ENCODE assay signal across 1 cellular context in the genomic region with DNA sequence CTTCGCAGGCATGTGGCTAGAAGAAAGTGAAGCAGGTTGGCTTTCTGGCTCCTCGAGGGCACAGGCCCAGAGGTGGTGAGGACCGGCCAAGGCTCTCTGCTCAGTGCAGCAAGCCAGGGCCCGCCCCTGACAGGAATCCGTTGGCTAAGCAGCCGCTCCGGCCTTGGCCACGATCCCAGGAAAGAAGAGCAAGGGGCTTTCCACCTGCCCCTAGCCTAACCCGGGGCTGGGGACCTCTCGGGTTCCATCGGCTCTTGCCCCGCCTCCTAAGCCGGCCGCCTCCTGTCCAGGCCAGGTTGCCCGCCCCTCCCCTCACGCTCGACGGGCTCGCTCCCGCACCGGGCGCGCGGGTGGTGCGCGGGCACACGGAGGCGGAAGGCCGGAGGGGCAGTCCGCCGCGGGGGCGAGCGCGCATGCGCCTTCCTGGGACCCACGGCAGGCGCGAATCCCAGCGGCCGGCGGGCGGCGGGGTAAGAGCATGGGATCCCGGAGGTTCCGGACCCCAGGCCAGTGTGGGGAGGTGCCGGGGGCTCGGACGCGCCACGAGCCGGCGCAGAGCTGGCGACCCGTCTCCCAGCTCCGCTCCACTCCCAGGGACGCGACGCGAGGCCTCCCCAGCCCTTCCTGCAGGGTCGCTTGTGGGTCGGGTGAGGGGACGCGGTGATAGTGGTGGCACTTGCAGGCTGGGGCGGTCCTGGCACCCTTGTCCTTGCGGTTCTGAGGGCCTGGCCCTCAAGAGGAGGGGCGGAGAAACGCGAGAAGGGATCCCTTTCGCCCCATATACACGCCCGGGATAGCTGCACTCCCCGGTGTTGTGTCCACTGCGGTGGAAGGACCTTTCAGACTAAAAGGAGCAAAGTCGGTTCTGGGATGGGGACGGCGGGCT.
TF ChIP-seq lines count a peak whose summit lies in the region.

TSS of gene ALG6 (plus strand) at position 410 of the 886 bp plus-strand sequence. CDS start 3,351 bp downstream, outside the sequence.

TF ChIP-seq in HepG2, 621 proteins besides CTCF, POLR2A, EP300 and RAD21 (continued from another document and continues in another):
- TF ChIP-seq ZNF280D (CRISPR knock-in tag; IDR thresholded peaks at IDR 0.05): peak; percentile 81
- TF ChIP-seq SMAD1 (CRISPR knock-in tag; IDR thresholded peaks at IDR 0.05; ENCODE audit: borderline replicate concordance, low read depth): no peak
- TF ChIP-seq HOXA7 (CRISPR knock-in tag; IDR thresholded peaks at IDR 0.05): no peak
- TF ChIP-seq, protein P1, sequence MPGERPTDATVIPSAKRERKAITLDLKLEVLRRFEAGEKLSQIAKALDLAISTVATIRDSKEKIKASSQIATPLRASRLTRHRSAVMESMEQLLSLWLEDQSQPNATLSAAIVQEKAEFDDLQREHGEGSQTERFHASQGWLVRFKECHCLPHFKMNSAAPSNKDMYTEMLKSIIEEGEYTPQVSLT (CRISPR knock-in tag; IDR thresholded peaks at IDR 0.05; ENCODE audit: borderline replicate concordance, low read depth): no peak
- TF ChIP-seq BATF2 (CRISPR knock-in tag; IDR thresholded peaks at IDR 0.05): no peak
- TF ChIP-seq ZNF577 (CRISPR knock-in tag; IDR thresholded peaks at IDR 0.05; ENCODE audit: borderline replicate concordance, low read depth): no peak
- TF ChIP-seq, protein P2, sequence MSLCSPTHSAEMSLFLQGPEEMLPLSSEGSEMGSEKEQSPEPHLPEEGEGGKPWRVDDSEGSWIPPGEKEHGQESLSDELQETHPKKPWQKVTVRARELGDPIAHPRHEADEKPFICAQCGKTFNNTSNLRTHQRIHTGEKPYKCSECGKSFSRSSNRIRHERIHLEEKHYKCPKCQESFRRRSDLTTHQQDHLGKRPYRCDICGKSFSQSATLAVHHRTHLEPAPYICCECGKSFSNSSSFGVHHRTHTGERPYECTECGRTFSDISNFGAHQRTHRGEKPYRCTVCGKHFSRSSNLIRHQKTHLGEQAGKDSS (CRISPR knock-in tag; IDR thresholded peaks at IDR 0.05; ENCODE audit: borderline replicate concordance, low read depth): no peak
- no peak for TF ChIP-seq U2AF1 (optimal IDR thresholded peaks at IDR 0.05; ENCODE audit: low read depth, low read length)
- no peak for TF ChIP-seq AKAP8 (CRISPR knock-in tag; IDR thresholded peaks at IDR 0.05)
- TF ChIP-seq TEAD2 (CRISPR knock-in tag; IDR thresholded peaks at IDR 0.05): no peak
- TF ChIP-seq HMGA1 (CRISPR knock-in tag; conservative IDR thresholded peaks at IDR 0.05): no peak
- TF ChIP-seq ZNF674 (CRISPR knock-in tag; IDR thresholded peaks at IDR 0.05; ENCODE audit: low read depth): no peak
- 0 out of 2 replicates have a peak, but pooled peaks have one; percentile 34 for TF ChIP-seq SAFB2 (CRISPR knock-in tag; IDR thresholded peaks at IDR 0.05; ENCODE audit: borderline replicate concordance, low read depth)
- TF ChIP-seq, protein P3, sequence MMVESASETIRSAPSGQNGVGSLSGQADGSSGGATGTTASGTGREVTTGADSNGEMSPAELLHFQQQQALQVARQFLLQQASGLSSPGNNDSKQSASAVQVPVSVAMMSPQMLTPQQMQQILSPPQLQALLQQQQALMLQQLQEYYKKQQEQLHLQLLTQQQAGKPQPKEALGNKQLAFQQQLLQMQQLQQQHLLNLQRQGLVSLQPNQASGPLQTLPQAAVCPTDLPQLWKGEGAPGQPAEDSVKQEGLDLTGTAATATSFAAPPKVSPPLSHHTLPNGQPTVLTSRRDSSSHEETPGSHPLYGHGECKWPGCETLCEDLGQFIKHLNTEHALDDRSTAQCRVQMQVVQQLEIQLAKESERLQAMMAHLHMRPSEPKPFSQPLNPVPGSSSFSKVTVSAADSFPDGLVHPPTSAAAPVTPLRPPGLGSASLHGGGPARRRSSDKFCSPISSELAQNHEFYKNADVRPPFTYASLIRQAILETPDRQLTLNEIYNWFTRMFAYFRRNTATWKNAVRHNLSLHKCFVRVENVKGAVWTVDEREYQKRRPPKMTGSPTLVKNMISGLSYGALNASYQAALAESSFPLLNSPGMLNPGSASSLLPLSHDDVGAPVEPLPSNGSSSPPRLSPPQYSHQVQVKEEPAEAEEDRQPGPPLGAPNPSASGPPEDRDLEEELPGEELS (CRISPR knock-in tag; IDR thresholded peaks at IDR 0.05): 0 out of 2 replicates have a peak, but pooled peaks have one; percentile 52
- TF ChIP-seq ONECUT2 (CRISPR knock-in tag; IDR thresholded peaks at IDR 0.05): 0 out of 2 replicates have a peak, but pooled peaks have one; percentile 23
- TF ChIP-seq, protein P4, sequence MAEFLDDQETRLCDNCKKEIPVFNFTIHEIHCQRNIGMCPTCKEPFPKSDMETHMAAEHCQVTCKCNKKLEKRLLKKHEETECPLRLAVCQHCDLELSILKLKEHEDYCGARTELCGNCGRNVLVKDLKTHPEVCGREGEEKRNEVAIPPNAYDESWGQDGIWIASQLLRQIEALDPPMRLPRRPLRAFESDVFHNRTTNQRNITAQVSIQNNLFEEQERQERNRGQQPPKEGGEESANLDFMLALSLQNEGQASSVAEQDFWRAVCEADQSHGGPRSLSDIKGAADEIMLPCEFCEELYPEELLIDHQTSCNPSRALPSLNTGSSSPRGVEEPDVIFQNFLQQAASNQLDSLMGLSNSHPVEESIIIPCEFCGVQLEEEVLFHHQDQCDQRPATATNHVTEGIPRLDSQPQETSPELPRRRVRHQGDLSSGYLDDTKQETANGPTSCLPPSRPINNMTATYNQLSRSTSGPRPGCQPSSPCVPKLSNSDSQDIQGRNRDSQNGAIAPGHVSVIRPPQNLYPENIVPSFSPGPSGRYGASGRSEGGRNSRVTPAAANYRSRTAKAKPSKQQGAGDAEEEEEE (CRISPR knock-in tag; IDR thresholded peaks at IDR 0.05; ENCODE audit: borderline replicate concordance): no peak
- no peak for TF ChIP-seq ZBTB8A (CRISPR knock-in tag; IDR thresholded peaks at IDR 0.05; ENCODE audit: borderline replicate concordance, low read depth)
- 0 out of 2 replicates have a peak, but pooled peaks have one; percentile 43 for TF ChIP-seq KDM3A (CRISPR knock-in tag; IDR thresholded peaks at IDR 0.05; ENCODE audit: low read depth)
- peak; percentile 72 for TF ChIP-seq PHF20 (CRISPR knock-in tag; IDR thresholded peaks at IDR 0.05)
- no peak for TF ChIP-seq NFATC3 (CRISPR knock-in tag; IDR thresholded peaks at IDR 0.05)
- no peak for TF ChIP-seq ZSCAN22 (CRISPR knock-in tag; IDR thresholded peaks at IDR 0.05)
- TF ChIP-seq FOXM1 (CRISPR knock-in tag; IDR thresholded peaks at IDR 0.05): no peak
- TF ChIP-seq FOXP1 (IDR thresholded peaks at IDR 0.05): no peak
- no peak for TF ChIP-seq FOXP1 (CRISPR knock-in tag; IDR thresholded peaks at IDR 0.05)
- TF ChIP-seq HMG20A (CRISPR knock-in tag; IDR thresholded peaks at IDR 0.05; ENCODE audit: borderline replicate concordance): no peak
- peak; percentile 35 for TF ChIP-seq STAG1 (CRISPR knock-in tag; IDR thresholded peaks at IDR 0.05)
- no peak; the same call in 1 of the 2 replicates for TF ChIP-seq ZNF335 (CRISPR knock-in tag; IDR thresholded peaks at IDR 0.05)
- 0 out of 2 replicates have a peak, but pooled peaks have one; percentile 22 for TF ChIP-seq ZNF350 (CRISPR knock-in tag; IDR thresholded peaks at IDR 0.05; ENCODE audit: borderline replicate concordance, low read depth)
- no peak; the same call in none of the 2 replicates for TF ChIP-seq ZNF607 (CRISPR knock-in tag; IDR thresholded peaks at IDR 0.05; ENCODE audit: borderline replicate concordance)
- no peak for TF ChIP-seq ZNF614 (CRISPR knock-in tag; IDR thresholded peaks at IDR 0.05; ENCODE audit: borderline replicate concordance)
- TF ChIP-seq ATF7 (IDR thresholded peaks at IDR 0.05): no peak
- TF ChIP-seq ATF7 (CRISPR knock-in tag; IDR thresholded peaks at IDR 0.05): no peak
- no peak for TF ChIP-seq ZNF432 (CRISPR knock-in tag; IDR thresholded peaks at IDR 0.05; ENCODE audit: borderline replicate concordance)
- no peak; the same call in 1 of the 2 replicates for TF ChIP-seq AHDC1 (CRISPR knock-in tag; IDR thresholded peaks at IDR 0.05; ENCODE audit: borderline replicate concordance)
- TF ChIP-seq GABPB1 (CRISPR knock-in tag; IDR thresholded peaks at IDR 0.05): peak; percentile 78; the same call in 1 of the 2 replicates
- TF ChIP-seq CREB1 (IDR thresholded peaks at IDR 0.05): no peak
- TF ChIP-seq CREB1 (CRISPR knock-in tag; IDR thresholded peaks at IDR 0.05): no peak
- peak; percentile 81 for TF ChIP-seq SAP130 (CRISPR knock-in tag; IDR thresholded peaks at IDR 0.05; ENCODE audit: low read depth)
- TF ChIP-seq, protein P5, sequence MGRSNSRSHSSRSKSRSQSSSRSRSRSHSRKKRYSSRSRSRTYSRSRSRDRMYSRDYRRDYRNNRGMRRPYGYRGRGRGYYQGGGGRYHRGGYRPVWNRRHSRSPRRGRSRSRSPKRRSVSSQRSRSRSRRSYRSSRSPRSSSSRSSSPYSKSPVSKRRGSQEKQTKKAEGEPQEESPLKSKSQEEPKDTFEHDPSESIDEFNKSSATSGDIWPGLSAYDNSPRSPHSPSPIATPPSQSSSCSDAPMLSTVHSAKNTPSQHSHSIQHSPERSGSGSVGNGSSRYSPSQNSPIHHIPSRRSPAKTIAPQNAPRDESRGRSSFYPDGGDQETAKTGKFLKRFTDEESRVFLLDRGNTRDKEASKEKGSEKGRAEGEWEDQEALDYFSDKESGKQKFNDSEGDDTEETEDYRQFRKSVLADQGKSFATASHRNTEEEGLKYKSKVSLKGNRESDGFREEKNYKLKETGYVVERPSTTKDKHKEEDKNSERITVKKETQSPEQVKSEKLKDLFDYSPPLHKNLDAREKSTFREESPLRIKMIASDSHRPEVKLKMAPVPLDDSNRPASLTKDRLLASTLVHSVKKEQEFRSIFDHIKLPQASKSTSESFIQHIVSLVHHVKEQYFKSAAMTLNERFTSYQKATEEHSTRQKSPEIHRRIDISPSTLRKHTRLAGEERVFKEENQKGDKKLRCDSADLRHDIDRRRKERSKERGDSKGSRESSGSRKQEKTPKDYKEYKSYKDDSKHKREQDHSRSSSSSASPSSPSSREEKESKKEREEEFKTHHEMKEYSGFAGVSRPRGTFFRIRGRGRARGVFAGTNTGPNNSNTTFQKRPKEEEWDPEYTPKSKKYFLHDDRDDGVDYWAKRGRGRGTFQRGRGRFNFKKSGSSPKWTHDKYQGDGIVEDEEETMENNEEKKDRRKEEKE (IDR thresholded peaks at IDR 0.05): no peak
- TF ChIP-seq KMT2A (CRISPR knock-in tag; IDR thresholded peaks at IDR 0.05): no peak
- TF ChIP-seq MYC (CRISPR knock-in tag; IDR thresholded peaks at IDR 0.05; ENCODE audit: borderline replicate concordance): peak; percentile 88
